In the genomic region with DNA sequence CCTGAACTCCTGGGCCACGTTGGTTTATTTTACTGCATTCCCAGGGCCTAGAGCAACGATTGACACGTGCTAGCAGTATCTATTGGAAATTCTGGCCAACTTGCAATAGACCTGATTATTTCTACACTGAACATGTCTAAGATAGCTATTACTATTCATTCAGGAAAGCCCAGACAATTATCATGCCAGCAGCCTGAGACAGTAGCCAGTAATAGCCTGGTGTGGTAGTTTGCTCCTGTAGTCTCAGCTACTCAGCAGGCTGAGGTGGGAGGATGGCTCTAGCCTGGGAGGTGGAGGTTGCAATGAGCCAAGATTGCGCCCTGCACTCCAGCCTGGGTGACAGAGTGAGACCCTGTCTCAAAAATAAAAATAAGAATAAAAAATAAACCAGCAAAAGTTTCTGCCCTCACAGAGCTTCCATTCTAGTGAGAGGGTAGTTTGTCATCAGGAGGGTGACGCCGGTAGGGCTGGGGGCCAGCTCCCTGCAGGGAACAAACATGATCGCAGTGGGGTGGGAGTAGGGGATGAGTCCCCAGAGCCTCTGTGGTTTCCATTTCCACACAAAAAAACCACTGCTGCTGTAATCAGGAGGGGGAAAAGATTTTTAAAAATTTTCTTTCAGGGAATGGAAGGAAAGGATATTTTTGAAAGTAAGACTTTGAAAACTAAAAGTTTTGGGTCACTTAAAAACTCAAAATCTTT, we compare ENCODE assay signal across 1 cellular context.
TF ChIP-seq lines count a peak whose summit lies in the region.

No MANE protein-coding gene starts in this region.

TF ChIP-seq in IMR-90, 13 proteins besides CTCF, POLR2A, EP300 and RAD21 (continued from another document):
- TF ChIP-seq MAZ (IDR thresholded peaks at IDR 0.05; ENCODE audit: borderline replicate concordance, low read depth, low read length), result no peak
- TF ChIP-seq, protein P1, sequence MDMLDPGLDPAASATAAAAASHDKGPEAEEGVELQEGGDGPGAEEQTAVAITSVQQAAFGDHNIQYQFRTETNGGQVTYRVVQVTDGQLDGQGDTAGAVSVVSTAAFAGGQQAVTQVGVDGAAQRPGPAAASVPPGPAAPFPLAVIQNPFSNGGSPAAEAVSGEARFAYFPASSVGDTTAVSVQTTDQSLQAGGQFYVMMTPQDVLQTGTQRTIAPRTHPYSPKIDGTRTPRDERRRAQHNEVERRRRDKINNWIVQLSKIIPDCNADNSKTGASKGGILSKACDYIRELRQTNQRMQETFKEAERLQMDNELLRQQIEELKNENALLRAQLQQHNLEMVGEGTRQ (IDR thresholded peaks at IDR 0.05; ENCODE audit: low read depth, low read length), result no peak
TF ChIP-seq in IMR-90: peak in this region for 0.
